ENCODE assay signal across 18 cellular contexts in genomic region chr2:74991977-74992376, GRCh38. TPM values are rescaled to one million over a fixed set of nuclear protein-coding genes. Genes with fewer than 3 reads are reported as not detected.
DNase-seq lines count a peak whose midpoint lies in the region; FAIRE-seq and TF ChIP-seq lines count a peak whose summit lies in the region.
"Had no signal": no experiment of that assay in that cellular context is flagged by ENCODE, and none has a peak within 500 bp of the region (broad histone marks: within the 10 kb centered on the region; RNA-seq: fewer than 3 reads in every experiment).

No MANE protein-coding gene starts in this region.

- no peak overlapping the region for H3K23ac ChIP-seq in neuronal stem cell (ENCODE audit: low read depth, low read length, poor library complexity)

- no peaks in the 10 kb centered on the region for H3K27me3 ChIP-seq in neuronal stem cell (ENCODE audit: control insufficient read depth in 3 of 3, insufficient read depth in 3 of 3, low read depth in 1 of 3, low read length in 3 of 3)
- H3K27me3 ChIP-seq: BLaER1 treated with 17β-estradiol and CSF1 and Interleukin-3, amounts not matched to agents 10 nM and 100 nM; MG63 had no signal

- no peaks in the 10 kb centered on the region for H3K4me1 Mint-ChIP-seq in activated CD4-positive, alpha-beta T cell treated with anti-CD3 and anti-CD28 coated beads, Interleukin-2, amount 10 ng/mL, durations not matched to agents 7 days and 5 days

- no peak overlapping the region for H3K14ac ChIP-seq in neuronal stem cell (ENCODE audit: low read length)

- WGBS in neuronal stem cell (ENCODE audit: extremely low coverage in 2 of 2, insufficient read length in 2 of 2, insufficient replicate concordance in 1 of 2), 2 donors, result no CpG with 5 or more reads among the region's 4 CpGs

- H2BK15ac ChIP-seq in neuronal stem cell (ENCODE audit: low read length), result no peak overlapping the region

- no peak overlapping the region for H3K4me3 ChIP-seq in fibroblast of the aortic adventitia (ENCODE audit: low read depth, low read length)
- H3K4me3 ChIP-seq in neuronal stem cell (ENCODE audit: low read length in 2 of 2), result no peak overlapping the region
- H3K4me3 ChIP-seq: BLaER1 treated with 17β-estradiol and CSF1 and Interleukin-3, amounts not matched to agents 10 nM and 100 nM; MG63; psoas muscle had no signal

- no peaks in the 10 kb centered on the region for H3K27me3 Mint-ChIP-seq in activated CD4-positive, alpha-beta T cell treated with anti-CD3 and anti-CD28 coated beads, Interleukin-2, amount 10 ng/mL, durations not matched to agents 7 days and 5 days

- POLR2A ChIA-PET in RWPE1 (lab: Yijun Ruan, JAX; ENCODE audit: low non-redundant PET), result no interaction called here
- POLR2A ChIA-PET in activated CD4-positive, alpha-beta T cell treated with anti-CD3 and anti-CD28 coated beads, Interleukin-2, amount 10 ng/mL, durations not matched to agents 7 days and 5 days (lab: Charles Lee), result no interaction called here

- H2AK5ac ChIP-seq in neuronal stem cell (ENCODE audit: low read depth, low read length), result no peak overlapping the region

- H3K27ac ChIP-seq in RWPE1, result no peak overlapping the region
- H3K27ac ChIP-seq in neuronal stem cell (replicated peaks; ENCODE audit: low read length), result no peak overlapping the region
- H3K27ac ChIP-seq: BLaER1 treated with 17β-estradiol and CSF1 and Interleukin-3, amounts not matched to agents 10 nM and 100 nM; psoas muscle had no signal

- no peak overlapping the region for H3K18ac ChIP-seq in neuronal stem cell (ENCODE audit: low read length)

- H3K4ac ChIP-seq in neuronal stem cell (ENCODE audit: low read length), result no peak overlapping the region

- no peak overlapping the region for H4K91ac ChIP-seq in neuronal stem cell (ENCODE audit: low read depth, low read length, poor library complexity)

- peaks cover 0 to 3% of the 10 kb centered on the region in 2 donors for H3K4me1 ChIP-seq in neuronal stem cell (ENCODE audit: control insufficient read depth in 2 of 2, insufficient read depth in 1 of 2, low read depth in 1 of 2, low read length in 2 of 2)
- H3K4me1 ChIP-seq: psoas muscle had no signal

- no peaks in the 10 kb centered on the region for H3K9me3 Mint-ChIP-seq in activated CD4-positive, alpha-beta T cell treated with anti-CD3 and anti-CD28 coated beads, Interleukin-2, amount 10 ng/mL, durations not matched to agents 7 days and 5 days
- H3K9me3 Mint-ChIP-seq: activated T-helper 1 cell treated with anti-CD3 and anti-CD28 coated beads, Interleukin-12 subunit alpha, Interleukin-12 subunit beta, Interleukin-2, Interleukin-4 antibody, amounts not matched to agents 30 ng/mL and 10 ng/mL and 1 ng/mL, durations not matched to agents 14 hours and 24 hours and 36 hours had no signal

- DNase-seq in ELR (ENCODE audit: low read depth), result peak; percentile 60
- DNase-seq in RWPE1 (ENCODE audit: low spot score), result peak; percentile 10
- peak; percentile 75 for DNase-seq in fibroblast of the aortic adventitia (ENCODE audit: low read depth)
- no peak for DNase-seq in neuronal stem cell (ENCODE audit: low spot score)
- no peak for DNase-seq in hippocampal formation (lab: John Stamatoyannopoulos, UW)
- DNase-seq in activated naive CD4-positive, alpha-beta T cell treated with anti-CD3 and anti-CD28 coated beads, Interleukin-2, amount 50 U/mL, for 16 hours, result no peak
- no peak for DNase-seq in activated CD4-positive, alpha-beta T cell treated with anti-CD3 and anti-CD28 coated beads, Interleukin-2, amount 10 ng/mL, durations not matched to agents 7 days and 5 days
- no peak for DNase-seq in GM19239 (ENCODE audit: insufficient read length, low spot score)
- DNase-seq: activated CD4-positive, alpha-beta T cell treated with anti-CD3 and anti-CD28 coated beads for 4 hours; H7; MG63; midbrain; NCI-H2171 treated with DMSO at 0.1 percent for 48 hours; psoas muscle; stimulated activated CD4-positive, alpha-beta T cell treated with anti-CD3 and anti-CD28 coated beads, Interleukin-4, amount 100 ng/mL, for 24 hours; stimulated activated naive CD4-positive, alpha-beta T cell treated with Interleukin-2 at 50 U/mL for 16 hours had no signal

- H3K27ac Mint-ChIP-seq in activated CD4-positive, alpha-beta T cell treated with anti-CD3 and anti-CD28 coated beads, Interleukin-2, amount 10 ng/mL, durations not matched to agents 7 days and 5 days, result no peak overlapping the region
- H3K27ac Mint-ChIP-seq: activated T-helper 1 cell treated with anti-CD3 and anti-CD28 coated beads, Interleukin-12 subunit alpha, Interleukin-12 subunit beta, Interleukin-2, Interleukin-4 antibody, amounts not matched to agents 30 ng/mL and 10 ng/mL and 1 ng/mL, durations not matched to agents 14 hours and 24 hours and 36 hours had no signal

- no peak overlapping the region for H3K4me3 Mint-ChIP-seq in activated CD4-positive, alpha-beta T cell treated with anti-CD3 and anti-CD28 coated beads, Interleukin-2, amount 10 ng/mL, durations not matched to agents 7 days and 5 days
- H3K4me3 Mint-ChIP-seq: activated T-helper 1 cell treated with anti-CD3 and anti-CD28 coated beads, Interleukin-12 subunit alpha, Interleukin-12 subunit beta, Interleukin-2, Interleukin-4 antibody, amounts not matched to agents 30 ng/mL and 10 ng/mL and 1 ng/mL, durations not matched to agents 14 hours and 24 hours and 36 hours had no signal

- CTCF ChIA-PET in RWPE1 (lab: Yijun Ruan, JAX), result no interaction called here
- CTCF ChIA-PET in activated CD4-positive, alpha-beta T cell treated with anti-CD3 and anti-CD28 coated beads, Interleukin-2, amount 10 ng/mL, durations not matched to agents 7 days and 5 days (lab: Charles Lee), result interaction anchor here (0.5 to 1.6 kb wide), 5 partner anchors 12 to 139 kb away, joined by 3 to 4 read pairs (median 3); no protein-coding TSS in a partner anchor

- no peak overlapping the region for H3K9ac ChIP-seq in neuronal stem cell (ENCODE audit: low read depth, low read length, poor library complexity)
- H3K9ac ChIP-seq: BLaER1 treated with 17β-estradiol and CSF1 and Interleukin-3, amounts not matched to agents 10 nM and 100 nM had no signal

- TF ChIP-seq CTCF in RWPE1 (conservative IDR thresholded peaks at IDR 0.05; ENCODE audit: low read depth) (no peak), fibroblast of the aortic adventitia (IDR thresholded peaks at IDR 0.05; ENCODE audit: insufficient read depth, low read length) (no peak)

- H3K4me2 ChIP-seq in neuronal stem cell (ENCODE audit: insufficient read depth, low read length, poor library complexity, severe bottlenecking), result no peak overlapping the region
- H3K4me2 ChIP-seq: BLaER1 treated with 17β-estradiol and CSF1 and Interleukin-3, amounts not matched to agents 10 nM and 100 nM had no signal

- no peak overlapping the region for H2BK5ac ChIP-seq in neuronal stem cell (ENCODE audit: low read length)

- peaks cover 4% of the 10 kb centered on the region for H3K36me3 Mint-ChIP-seq in activated CD4-positive, alpha-beta T cell treated with anti-CD3 and anti-CD28 coated beads, Interleukin-2, amount 10 ng/mL, durations not matched to agents 7 days and 5 days (ENCODE audit: low read depth)

- H2BK12ac ChIP-seq in neuronal stem cell (ENCODE audit: low read length), result no peak overlapping the region

- H3K36me3 ChIP-seq in neuronal stem cell (replicated peaks in 1 of 2; ENCODE audit: control insufficient read depth in 2 of 2, insufficient read depth in 2 of 2, low read length in 2 of 2), result no peaks in the 10 kb centered on the region
- H3K36me3 ChIP-seq: BLaER1 treated with 17β-estradiol and CSF1 and Interleukin-3, amounts not matched to agents 10 nM and 100 nM had no signal

- H3K9me3 ChIP-seq in neuronal stem cell (replicated peaks in 1 of 2; ENCODE audit: control insufficient read depth in 2 of 2, insufficient read depth in 1 of 2, low read depth in 1 of 2, low read length in 2 of 2), result no peaks in the 10 kb centered on the region
- H3K9me3 ChIP-seq: MG63, psoas muscle had no signal

- FAIRE-seq in GM19239 (lab: Jason Lieb, UNC), result no peak

- H2BK120ac ChIP-seq in neuronal stem cell (ENCODE audit: low read depth, low read length), result no peak overlapping the region

- H4K8ac ChIP-seq in neuronal stem cell (ENCODE audit: low read depth, low read length), result no peak overlapping the region

- peak overlapping the region; percentile 51 for H2AFZ ChIP-seq in neuronal stem cell (ENCODE audit: low read length)

- no peaks in the 10 kb centered on the region for H3K79me1 ChIP-seq in neuronal stem cell (ENCODE audit: low read depth, low read length)

RNA-seq across cellular contexts. Expression of gene POLE4, which starts 33.5 kb away (rescaled TPM):
- total RNA-seq in fibroblast of the aortic adventitia (ENCODE audit: low replicate concordance), result 27.4 and 44.3 TPM in 2 replicates
- polyA plus RNA-seq in neuronal stem cell (2013, experiment 1 of 2), result 19.0 TPM
- 17.4 TPM for polyA plus RNA-seq in neuronal stem cell (2013, experiment 2 of 2)
- total RNA-seq in activated CD4-positive, alpha-beta T cell treated with anti-CD3 and anti-CD28 coated beads, Interleukin-2, amount 10 ng/mL, durations not matched to agents 7 days and 5 days, result 10 to 100 TPM; 35.5 to 39.5 TPM

Comparison
In these comparisons a context has a peak if more than half of its experiments do, and no peak if none do; other contexts are left out.
1. DNase-seq: peak in ELR (single experiment), RWPE1 (single experiment) and fibroblast of the aortic adventitia (single experiment); none in neuronal stem cell (single experiment), hippocampal formation (0 of 2), activated naive CD4-positive, alpha-beta T cell treated with anti-CD3 and anti-CD28 coated beads, Interleukin-2, amount 50 U/mL, for 16 hours (single experiment), activated CD4-positive, alpha-beta T cell treated with anti-CD3 and anti-CD28 coated beads, Interleukin-2, amount 10 ng/mL, durations not matched to agents 7 days and 5 days (single experiment) and GM19239 (single experiment).